Comparison of ENCODE assay signal across 1 cellular context in genomic region chr5:25238720-25239119, GRCh38.
TF ChIP-seq lines count a peak whose summit lies in the region.

No MANE protein-coding gene starts in this region.

TF ChIP-seq in HEK293, 187 proteins besides CTCF, POLR2A, EP300 and RAD21 (continued from another document):
- TF ChIP-seq, protein P1, sequence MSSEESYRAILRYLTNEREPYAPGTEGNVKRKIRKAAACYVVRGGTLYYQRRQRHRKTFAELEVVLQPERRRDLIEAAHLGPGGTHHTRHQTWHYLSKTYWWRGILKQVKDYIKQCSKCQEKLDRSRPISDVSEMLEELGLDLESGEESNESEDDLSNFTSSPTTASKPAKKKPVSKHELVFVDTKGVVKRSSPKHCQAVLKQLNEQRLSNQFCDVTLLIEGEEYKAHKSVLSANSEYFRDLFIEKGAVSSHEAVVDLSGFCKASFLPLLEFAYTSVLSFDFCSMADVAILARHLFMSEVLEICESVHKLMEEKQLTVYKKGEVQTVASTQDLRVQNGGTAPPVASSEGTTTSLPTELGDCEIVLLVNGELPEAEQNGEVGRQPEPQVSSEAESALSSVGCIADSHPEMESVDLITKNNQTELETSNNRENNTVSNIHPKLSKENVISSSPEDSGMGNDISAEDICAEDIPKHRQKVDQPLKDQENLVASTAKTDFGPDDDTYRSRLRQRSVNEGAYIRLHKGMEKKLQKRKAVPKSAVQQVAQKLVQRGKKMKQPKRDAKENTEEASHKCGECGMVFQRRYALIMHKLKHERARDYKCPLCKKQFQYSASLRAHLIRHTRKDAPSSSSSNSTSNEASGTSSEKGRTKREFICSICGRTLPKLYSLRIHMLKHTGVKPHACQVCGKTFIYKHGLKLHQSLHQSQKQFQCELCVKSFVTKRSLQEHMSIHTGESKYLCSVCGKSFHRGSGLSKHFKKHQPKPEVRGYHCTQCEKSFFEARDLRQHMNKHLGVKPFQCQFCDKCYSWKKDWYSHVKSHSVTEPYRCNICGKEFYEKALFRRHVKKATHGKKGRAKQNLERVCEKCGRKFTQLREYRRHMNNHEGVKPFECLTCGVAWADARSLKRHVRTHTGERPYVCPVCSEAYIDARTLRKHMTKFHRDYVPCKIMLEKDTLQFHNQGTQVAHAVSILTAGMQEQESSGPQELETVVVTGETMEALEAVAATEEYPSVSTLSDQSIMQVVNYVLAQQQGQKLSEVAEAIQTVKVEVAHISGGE (tag by site-specific recombination; conservative IDR thresholded peaks at IDR 0.05; ENCODE audit: low read depth), result peak; percentile 52
- TF ChIP-seq ZNF654 (tag by site-specific recombination; IDR thresholded peaks at IDR 0.05; ENCODE audit: low read depth), result peak; percentile 22; the same call in 1 of the 2 replicates
- peak; percentile 44 for TF ChIP-seq ZNF623 (tag by site-specific recombination; IDR thresholded peaks at IDR 0.05)
